In genomic region chr2:20221939-20222768, GRCh38 we compare ENCODE assay signal across 8 cellular contexts. TPM values are rescaled to one million over a fixed set of nuclear protein-coding genes. Genes with fewer than 3 reads are reported as not detected.
A peak's percentile ranks its signal among the peaks of the same experiment; 100 is the strongest.
DNase-seq lines count a peak whose midpoint lies in the region; ATAC-seq and TF ChIP-seq lines count a peak whose summit lies in the region.

No MANE protein-coding gene starts in this region.

- intact Hi-C loops in activated T-helper 1 cell treated with anti-CD3 and anti-CD28 coated beads, Interleukin-12 subunit alpha, Interleukin-12 subunit beta, Interleukin-2, Interleukin-4 antibody, amounts not matched to agents 30 ng/mL and 10 ng/mL and 1 ng/mL, durations not matched to agents 14 hours and 24 hours and 36 hours (cut with micrococcal nuclease): loop anchor here (10.0 kb wide), 1 partner anchor 433 kb away; the partner anchor contains the start of gene HS1BP3
- intact Hi-C loops in left lung (cut with DNase I): loop anchor here in 1 of 2 donors (10.0 kb wide), 1 partner anchor 87 kb away; no protein-coding TSS in a partner anchor

- WGBS in SK-N-SH (ENCODE audit: low lambda C conversion rate): 83% methylated on average over 1 of the region's 1 CpG
- 83% methylated on average over 1 of the region's 1 CpG for WGBS in urinary bladder

- H3K4me3 ChIP-seq in SK-N-SH (ENCODE audit: low read depth in 2 of 2, low read length in 1 of 2) (peak overlapping the region in 1 of 2 experiments; percentile 68; a peak in 3 of 4 replicates), left lung (peak overlapping the region in 1 of 2 donors; percentile 56), urinary bladder (ENCODE audit: low read depth, low read length) (no peak overlapping the region)

- H3K27me3 ChIP-seq in SK-N-SH (ENCODE audit: insufficient read depth) (no peaks in the 10 kb centered on the region), left lung (peaks cover 7 to 62% of the 10 kb centered on the region in 2 donors)

- no peaks in the 10 kb centered on the region for H3K9me2 ChIP-seq in SK-N-SH

- H3K27ac Mint-ChIP-seq in activated T-helper 1 cell treated with anti-CD3 and anti-CD28 coated beads, Interleukin-12 subunit alpha, Interleukin-12 subunit beta, Interleukin-2, Interleukin-4 antibody, amounts not matched to agents 30 ng/mL and 10 ng/mL and 1 ng/mL, durations not matched to agents 14 hours and 24 hours and 36 hours: no peak overlapping the region

- H3K4me2 ChIP-seq in SK-N-SH: peak overlapping the region; percentile 99

- H3K4me1 Mint-ChIP-seq in activated T-helper 1 cell treated with anti-CD3 and anti-CD28 coated beads, Interleukin-12 subunit alpha, Interleukin-12 subunit beta, Interleukin-2, Interleukin-4 antibody, amounts not matched to agents 30 ng/mL and 10 ng/mL and 1 ng/mL, durations not matched to agents 14 hours and 24 hours and 36 hours (ENCODE audit: low read depth): no peaks in the 10 kb centered on the region

- H3K27ac ChIP-seq in SK-N-SH (ENCODE audit: low read depth in 2 of 2, low read length in 1 of 2) (peak overlapping the region; percentile 67 to 99), left lung (peak overlapping the region; percentile 18 to 54), urinary bladder (ENCODE audit: low read depth) (peak overlapping the region; percentile 82)

- TF ChIP-seq EP300 in SK-N-SH (IDR thresholded peaks at IDR 0.05; ENCODE audit: borderline replicate concordance in 1 of 2, low read depth in 1 of 2, low read length in 1 of 2): no peak

- H2AFZ ChIP-seq in SK-N-SH (ENCODE audit: low read depth): 0 out of 2 replicates have a peak overlapping the region, but pooled peaks have one; percentile 2

- peaks cover 21% of the 10 kb centered on the region for H3F3A ChIP-seq in SK-N-SH (replicated peaks; ENCODE audit: insufficient read depth)

- TF ChIP-seq CTCF in SK-N-SH (IDR thresholded peaks at IDR 0.05) (no peak), left lung (IDR thresholded peaks at IDR 0.05) (no peak)

- CTCF ChIA-PET in SK-N-SH (lab: Yijun Ruan, JAX): interaction anchor here (0.9 to 10.4 kb wide), 22 partner anchors 8 to 264 kb away, joined by 3 to 215 read pairs (median 4); no protein-coding TSS in a partner anchor

- no peaks in the 10 kb centered on the region for H3K9me3 Mint-ChIP-seq in activated T-helper 1 cell treated with anti-CD3 and anti-CD28 coated beads, Interleukin-12 subunit alpha, Interleukin-12 subunit beta, Interleukin-2, Interleukin-4 antibody, amounts not matched to agents 30 ng/mL and 10 ng/mL and 1 ng/mL, durations not matched to agents 14 hours and 24 hours and 36 hours

- H3K36me3 ChIP-seq in SK-N-SH (replicated peaks in 1 of 2; ENCODE audit: control insufficient read depth in 1 of 2, insufficient read depth in 2 of 2, low read length in 1 of 2) (no peaks in the 10 kb centered on the region), left lung (no peaks in the 10 kb centered on the region), urinary bladder (ENCODE audit: insufficient read depth) (no peaks in the 10 kb centered on the region)

- peak overlapping the region; percentile 2 for H3K4me3 Mint-ChIP-seq in activated T-helper 1 cell treated with anti-CD3 and anti-CD28 coated beads, Interleukin-12 subunit alpha, Interleukin-12 subunit beta, Interleukin-2, Interleukin-4 antibody, amounts not matched to agents 30 ng/mL and 10 ng/mL and 1 ng/mL, durations not matched to agents 14 hours and 24 hours and 36 hours

- no peaks in the 10 kb centered on the region for H4K20me1 ChIP-seq in SK-N-SH (ENCODE audit: insufficient read depth)

- H3K79me2 ChIP-seq in SK-N-SH (ENCODE audit: insufficient read depth): peaks cover 50% of the 10 kb centered on the region; the same call in 1 of the 2 replicates

- peak overlapping the region; percentile 39 for H3K9ac ChIP-seq in SK-N-SH

- POLR2A ChIA-PET in SK-N-SH (lab: Yijun Ruan, JAX): interaction anchor here (0.9 to 2.5 kb wide), 4 partner anchors 16 to 171 kb away, joined by 3 to 12 read pairs (median 4); partner anchors contain the start of gene LAPTM4A

- H3K4me1 ChIP-seq in SK-N-SH (ENCODE audit: control insufficient read depth in 1 of 2, insufficient read depth in 2 of 2, low read depth in 1 of 2, low read length in 1 of 2) (peaks cover 26 to 43% of the 10 kb centered on the region in 2 experiments), left lung (peaks cover 8 to 32% of the 10 kb centered on the region in 2 donors), urinary bladder (ENCODE audit: insufficient read depth) (no peaks in the 10 kb centered on the region)

- H3K36me3 Mint-ChIP-seq in activated T-helper 1 cell treated with anti-CD3 and anti-CD28 coated beads, Interleukin-12 subunit alpha, Interleukin-12 subunit beta, Interleukin-2, Interleukin-4 antibody, amounts not matched to agents 30 ng/mL and 10 ng/mL and 1 ng/mL, durations not matched to agents 14 hours and 24 hours and 36 hours (ENCODE audit: low read depth): no peaks in the 10 kb centered on the region

- H3K27me3 Mint-ChIP-seq in activated T-helper 1 cell treated with anti-CD3 and anti-CD28 coated beads, Interleukin-12 subunit alpha, Interleukin-12 subunit beta, Interleukin-2, Interleukin-4 antibody, amounts not matched to agents 30 ng/mL and 10 ng/mL and 1 ng/mL, durations not matched to agents 14 hours and 24 hours and 36 hours (ENCODE audit: insufficient read depth): peaks cover 46% of the 10 kb centered on the region

- H3K9me3 ChIP-seq in SK-N-SH (no peaks in the 10 kb centered on the region), left lung (no peaks in the 10 kb centered on the region)

- DNase-seq in SK-N-SH (no peak), left lung (peak in 1 of 2 donors; percentile 24), NCI-H510A treated with DMSO at 0.1 percent for 48 hours (lab: John Stamatoyannopoulos, UW) (no peak)
- DNase-seq in activated T-helper 1 cell treated with anti-CD3 and anti-CD28 coated beads, Interleukin-12 subunit alpha, Interleukin-12 subunit beta, Interleukin-2, Interleukin-4 antibody, amounts not matched to agents 30 ng/mL and 10 ng/mL and 1 ng/mL, durations not matched to agents 14 hours and 24 hours and 36 hours (ENCODE audit: low spot score): no peak

- ATAC-seq in SK-N-SH treated with all-trans-retinoic acid at 6 μM for 48 hours (no peak), left lung (no peak), GM19351 (IDR thresholded peaks at IDR 0.05; ENCODE audit: unreplicated experiment) (no peak), GM21825 (IDR thresholded peaks at IDR 0.05; ENCODE audit: unreplicated experiment) (no peak)

- no peak for TF ChIP-seq RAD21 in SK-N-SH (IDR thresholded peaks at IDR 0.05; ENCODE audit: low read length)

TF ChIP-seq in SK-N-SH, 30 proteins besides CTCF, POLR2A, EP300 and RAD21:
- TF ChIP-seq FOSL2 (IDR thresholded peaks at IDR 0.05; ENCODE audit: borderline replicate concordance, low read depth) (no peak), NRF1 (IDR thresholded peaks at IDR 0.05; ENCODE audit: low read depth, low read length) (no peak), JUND (IDR thresholded peaks at IDR 0.05) (no peak)

TF ChIP-seq in SK-N-SH treated with all-trans-retinoic acid at 6 μM for 48 hours, 23 proteins besides CTCF, POLR2A, EP300 and RAD21 (continues in another document):
- no peak for TF ChIP-seq ZFP30 (CRISPR knock-in tag; IDR thresholded peaks at IDR 0.05)
- no peak for TF ChIP-seq GLIS3 (CRISPR knock-in tag; IDR thresholded peaks at IDR 0.05)
- no peak for TF ChIP-seq SNAI2 (CRISPR knock-in tag; IDR thresholded peaks at IDR 0.05)
- TF ChIP-seq ZNF70 (CRISPR knock-in tag; IDR thresholded peaks at IDR 0.05): no peak
- no peak for TF ChIP-seq OSR1 (CRISPR knock-in tag; IDR thresholded peaks at IDR 0.05)
- no peak for TF ChIP-seq ZFP3 (CRISPR knock-in tag; IDR thresholded peaks at IDR 0.05)
- no peak for TF ChIP-seq TCF4 (CRISPR knock-in tag; IDR thresholded peaks at IDR 0.05; ENCODE audit: borderline replicate concordance)
- no peak for TF ChIP-seq PPARA (CRISPR knock-in tag; IDR thresholded peaks at IDR 0.05; ENCODE audit: borderline replicate concordance)
- TF ChIP-seq ZC3H10 (CRISPR knock-in tag; IDR thresholded peaks at IDR 0.05): no peak
- TF ChIP-seq RARB (CRISPR knock-in tag; IDR thresholded peaks at IDR 0.05): no peak
- no peak for TF ChIP-seq ZNF565 (CRISPR knock-in tag; conservative IDR thresholded peaks at IDR 0.05; ENCODE audit: low read depth)
- no peak for TF ChIP-seq CSDC2 (CRISPR knock-in tag; IDR thresholded peaks at IDR 0.05)
- TF ChIP-seq ESRRG (CRISPR knock-in tag; IDR thresholded peaks at IDR 0.05): no peak
- TF ChIP-seq ISL1 (CRISPR knock-in tag; IDR thresholded peaks at IDR 0.05): no peak
- TF ChIP-seq ZNF8 (CRISPR knock-in tag; IDR thresholded peaks at IDR 0.05): no peak
- no peak for TF ChIP-seq BACH2 (CRISPR knock-in tag; IDR thresholded peaks at IDR 0.05; ENCODE audit: borderline replicate concordance)
- no peak for TF ChIP-seq CSRNP3 (CRISPR knock-in tag; IDR thresholded peaks at IDR 0.05)

RNA-seq across cellular contexts. Expression of gene SDC1, which starts 2.8 kb away (rescaled TPM):
- polyA plus RNA-seq in SK-N-SH (2012; rRNA removed) (105 and 122 TPM in 2 replicates), urinary bladder (65.3 TPM)
- polyA plus RNA-seq in SK-N-SH (2012; cell fraction: cytosol; rRNA removed): 63.4 and 86.1 TPM in 2 replicates
- polyA plus RNA-seq in SK-N-SH (2012; cell fraction: nucleus; rRNA removed): 58.4 and 62.2 TPM in 2 replicates
- 0.26 and 0.27 TPM in 2 replicates for total RNA-seq in activated T-helper 1 cell treated with anti-CD3 and anti-CD28 coated beads, Interleukin-12 subunit alpha, Interleukin-12 subunit beta, Interleukin-2, Interleukin-4 antibody, amounts not matched to agents 30 ng/mL and 10 ng/mL and 1 ng/mL, durations not matched to agents 14 hours and 24 hours and 36 hours
- total RNA-seq in left lung (100 to 1,000 TPM; 127 to 278 TPM), urinary bladder (87.1 TPM)

Comparison
In these comparisons a context has a peak if more than half of its experiments do, and no peak if none do; other contexts are left out.
1. RNA of gene SDC1, which starts 2.8 kb away (total RNA-seq): 127 to 278 TPM in left lung and 87.1 TPM in urinary bladder (single experiment); 0.26 to 0.27 TPM in activated T-helper 1 cell treated with anti-CD3 and anti-CD28 coated beads, Interleukin-12 subunit alpha, Interleukin-12 subunit beta, Interleukin-2, Interleukin-4 antibody, amounts not matched to agents 30 ng/mL and 10 ng/mL and 1 ng/mL, durations not matched to agents 14 hours and 24 hours and 36 hours; every median in the first group is over 10 times any median in the second.
2. Peak in every context shown above with its lines, with median percentiles within 50 percentile points of each other: H3K27ac ChIP-seq.